Comparison of ENCODE assay signal across 11 cellular contexts in genomic region chr1:202959276-202959620, GRCh38. TPM values are rescaled to one million over a fixed set of nuclear protein-coding genes. Genes with fewer than 3 reads are reported as not detected.
A peak's percentile ranks its signal among the peaks of the same experiment; 100 is the strongest.
DNase-seq lines count a peak whose midpoint lies in the region; ATAC-seq and TF ChIP-seq lines count a peak whose summit lies in the region.
"Had no signal": no experiment of that assay in that cellular context is flagged by ENCODE, and none has a peak within 500 bp of the region (broad histone marks: within the 10 kb centered on the region; RNA-seq: fewer than 3 reads in every experiment).

No MANE protein-coding gene starts in this region.

- peak overlapping the region in 2 of 3 donors; percentile 91 to 98 for H3K27ac Mint-ChIP-seq in CD4-positive, CD25-positive, alpha-beta regulatory T cell
- H3K27ac Mint-ChIP-seq in activated T-cell treated with anti-CD3 and anti-CD28 coated beads, Interleukin-2, amount 50 U/mL, for 24 hours = no peak overlapping the region

- H3K4me1 ChIP-seq in CD4-positive, CD25-positive, alpha-beta regulatory T cell (ENCODE audit: control insufficient read depth, insufficient read depth, low read length, poor library complexity, severe bottlenecking) = peaks cover 31% of the 10 kb centered on the region
- H3K4me1 ChIP-seq in colonic mucosa = peaks cover 12% of the 10 kb centered on the region

- TF ChIP-seq CTCF in kidney epithelial cell (IDR thresholded peaks at IDR 0.05; ENCODE audit: insufficient read depth, low read length, poor library complexity, severe bottlenecking) = no peak
- TF ChIP-seq CTCF in GM10266 (IDR thresholded peaks at IDR 0.05; ENCODE audit: control insufficient read depth, insufficient read depth, low read depth, missing control alignments) = no peak
- no peak for TF ChIP-seq CTCF in colonic mucosa (IDR thresholded peaks at IDR 0.05)

- H3K4me1 Mint-ChIP-seq in CD4-positive, CD25-positive, alpha-beta regulatory T cell = peaks cover 23 to 43% (median 33%) of the 10 kb centered on the region in 4 donors
- H3K4me1 Mint-ChIP-seq in activated T-cell treated with anti-CD3 and anti-CD28 coated beads, Interleukin-2, amount 50 U/mL, for 24 hours (ENCODE audit: low read depth) = peaks cover 40% of the 10 kb centered on the region

- no peak for DNase-seq in CD4-positive, CD25-positive, alpha-beta regulatory T cell
- peak; percentile 41 for DNase-seq in HS-5 (ENCODE audit: low read depth)
- peak; percentile 39 for DNase-seq in kidney epithelial cell (ENCODE audit: low read depth)
- DNase-seq in GM10266 (ENCODE audit: extremely low spot score) = no peak
- no peak for DNase-seq in colonic mucosa
- no peak for DNase-seq in activated T-cell treated with anti-CD3 and anti-CD28 coated beads, Interleukin-2, amount 50 U/mL, for 24 hours
- DNase-seq: NCI-H748 treated with DMSO at 0.1 percent for 48 hours had no signal

- no peaks in the 10 kb centered on the region for H3K27me3 ChIP-seq in CD4-positive, CD25-positive, alpha-beta regulatory T cell (ENCODE audit: control insufficient read depth, insufficient read depth, low read length)
- H3K27me3 ChIP-seq in kidney epithelial cell (ENCODE audit: control insufficient read depth, insufficient read depth, low read length) (no peaks in the 10 kb centered on the region), colonic mucosa (no peaks in the 10 kb centered on the region)

- intact Hi-C loops in colonic mucosa (cut with DNase I) = no loop called here

- H3K27ac ChIP-seq in CD4-positive, CD25-positive, alpha-beta regulatory T cell (ENCODE audit: insufficient read depth, low read length, poor library complexity, severe bottlenecking) = no peak overlapping the region
- H3K27ac ChIP-seq in colonic mucosa = no peak overlapping the region

- H3K9me3 Mint-ChIP-seq in CD4-positive, CD25-positive, alpha-beta regulatory T cell = no peaks in the 10 kb centered on the region
- no peaks in the 10 kb centered on the region for H3K9me3 Mint-ChIP-seq in activated T-cell treated with anti-CD3 and anti-CD28 coated beads, Interleukin-2, amount 50 U/mL, for 24 hours

- peak overlapping the region in 3 of 4 donors; percentile 95 to 96 (median 95) for H3K4me3 Mint-ChIP-seq in CD4-positive, CD25-positive, alpha-beta regulatory T cell
- no peak overlapping the region for H3K4me3 Mint-ChIP-seq in activated T-cell treated with anti-CD3 and anti-CD28 coated beads, Interleukin-2, amount 50 U/mL, for 24 hours

- no peak overlapping the region for H3K4me3 ChIP-seq in CD4-positive, CD25-positive, alpha-beta regulatory T cell (ENCODE audit: low read depth, low read length)
- no peak overlapping the region for H3K4me3 ChIP-seq in kidney epithelial cell (ENCODE audit: low read depth, low read length)
- H3K4me3 ChIP-seq in colonic mucosa = no peak overlapping the region

- H3K36me3 ChIP-seq in CD4-positive, CD25-positive, alpha-beta regulatory T cell (ENCODE audit: control insufficient read depth, insufficient read depth, low read length) = peaks cover 16% of the 10 kb centered on the region
- no peaks in the 10 kb centered on the region for H3K36me3 ChIP-seq in kidney epithelial cell (ENCODE audit: control insufficient read depth, insufficient read depth, low read length)
- no peaks in the 10 kb centered on the region for H3K36me3 ChIP-seq in colonic mucosa
- H3K36me3 ChIP-seq: prostate gland had no signal

- H3K36me3 Mint-ChIP-seq in CD4-positive, CD25-positive, alpha-beta regulatory T cell = peaks cover 12% of the 10 kb centered on the region
- peaks cover 52% of the 10 kb centered on the region for H3K36me3 Mint-ChIP-seq in activated T-cell treated with anti-CD3 and anti-CD28 coated beads, Interleukin-2, amount 50 U/mL, for 24 hours (ENCODE audit: low read depth)

- no peaks in the 10 kb centered on the region for H3K9me3 ChIP-seq in CD4-positive, CD25-positive, alpha-beta regulatory T cell (ENCODE audit: control insufficient read depth in 2 of 2, low read length in 2 of 2)
- H3K9me3 ChIP-seq in colonic mucosa = no peaks in the 10 kb centered on the region
- H3K9me3 ChIP-seq: esophagus muscularis mucosa, prostate gland had no signal

- H3K9ac ChIP-seq in colonic mucosa (ENCODE audit: low read depth in 2 of 2, low read length in 2 of 2) = no peak overlapping the region

- ATAC-seq in CD4-positive, CD25-positive, alpha-beta regulatory T cell (ENCODE audit: low read depth in 2 of 2) = no peak
- ATAC-seq in SK-N-SH treated with all-trans-retinoic acid at 6 μM for 48 hours (peak; percentile 50), HG02885 (IDR thresholded peaks at IDR 0.05; ENCODE audit: poor library complexity, unreplicated experiment) (no peak)

- no peaks in the 10 kb centered on the region for H3K27me3 Mint-ChIP-seq in CD4-positive, CD25-positive, alpha-beta regulatory T cell
- no peaks in the 10 kb centered on the region for H3K27me3 Mint-ChIP-seq in activated T-cell treated with anti-CD3 and anti-CD28 coated beads, Interleukin-2, amount 50 U/mL, for 24 hours

TF ChIP-seq in SK-N-SH treated with all-trans-retinoic acid at 6 μM for 48 hours, 23 proteins besides CTCF, POLR2A, EP300 and RAD21 (continues in another document):
- TF ChIP-seq CSRNP3 (CRISPR knock-in tag; IDR thresholded peaks at IDR 0.05) = no peak
- TF ChIP-seq ESRRG (CRISPR knock-in tag; IDR thresholded peaks at IDR 0.05) = no peak
- no peak for TF ChIP-seq TCF4 (CRISPR knock-in tag; IDR thresholded peaks at IDR 0.05; ENCODE audit: borderline replicate concordance)
- TF ChIP-seq BACH2 (CRISPR knock-in tag; IDR thresholded peaks at IDR 0.05; ENCODE audit: borderline replicate concordance) = no peak
- no peak for TF ChIP-seq POU6F1 (CRISPR knock-in tag; IDR thresholded peaks at IDR 0.05; ENCODE audit: borderline replicate concordance, low read depth)
- TF ChIP-seq ZC3H10 (CRISPR knock-in tag; IDR thresholded peaks at IDR 0.05) = no peak
- no peak for TF ChIP-seq ZNF70 (CRISPR knock-in tag; IDR thresholded peaks at IDR 0.05)
- no peak for TF ChIP-seq ZNF565 (CRISPR knock-in tag; conservative IDR thresholded peaks at IDR 0.05; ENCODE audit: low read depth)
- no peak for TF ChIP-seq CREB5 (CRISPR knock-in tag; IDR thresholded peaks at IDR 0.05; ENCODE audit: low read depth)

RNA-seq across cellular contexts. Expression of gene ADIPOR1, which starts 1.1 kb away (rescaled TPM):
- 70.0 TPM for total RNA-seq in CD4-positive, CD25-positive, alpha-beta regulatory T cell
- 100 to 1,000 TPM; 105 to 117 (median 107) TPM for polyA plus RNA-seq in CD4-positive, CD25-positive, alpha-beta regulatory T cell
- total RNA-seq in kidney epithelial cell (76.6 and 77.8 TPM in 2 replicates), colonic mucosa (10 to 100 TPM; 82.1 to 82.7 TPM)

RNA-seq across cellular contexts. Expression of gene CYB5R1, which starts 7.8 kb away (rescaled TPM):
- total RNA-seq in CD4-positive, CD25-positive, alpha-beta regulatory T cell = 36.1 TPM
- polyA plus RNA-seq in CD4-positive, CD25-positive, alpha-beta regulatory T cell = 10 to 100 TPM; 45.9 to 69.0 (median 55.9) TPM
- 36.1 and 43.4 TPM in 2 replicates for total RNA-seq in kidney epithelial cell
- total RNA-seq in colonic mucosa = 10 to 100 TPM; 22.2 to 23.4 TPM

RNA-seq across cellular contexts. Expression of gene KLHL12, which starts 32.2 kb away (rescaled TPM):
- total RNA-seq in CD4-positive, CD25-positive, alpha-beta regulatory T cell = 16.5 TPM
- polyA plus RNA-seq in CD4-positive, CD25-positive, alpha-beta regulatory T cell = 10 to 100 TPM; 19.2 to 27.7 (median 20.6) TPM
- total RNA-seq in kidney epithelial cell (21.4 and 23.4 TPM in 2 replicates), colonic mucosa (10 to 100 TPM; 28.7 to 29.6 TPM)

RNA-seq across cellular contexts. Expression of gene TMEM183A, which starts 47.9 kb away (rescaled TPM):
- total RNA-seq in CD4-positive, CD25-positive, alpha-beta regulatory T cell = 130 TPM
- 10 to 100 TPM; 53.6 to 73.8 (median 62.0) TPM for polyA plus RNA-seq in CD4-positive, CD25-positive, alpha-beta regulatory T cell
- total RNA-seq in kidney epithelial cell (81.9 and 83.2 TPM in 2 replicates), colonic mucosa (100 to 1,000 TPM; 117 to 134 TPM)

Comparison
In these comparisons a context has a peak if more than half of its experiments do, and no peak if none do; other contexts are left out.
1. DNase-seq: peak in HS-5 (single experiment) and kidney epithelial cell (single experiment); none in CD4-positive, CD25-positive, alpha-beta regulatory T cell (0 of 3), GM10266 (single experiment), colonic mucosa (single experiment) and activated T-cell treated with anti-CD3 and anti-CD28 coated beads, Interleukin-2, amount 50 U/mL, for 24 hours (single experiment).